In genomic region chrX:40575411-40575810, GRCh38 we compare ENCODE assay signal across 2 cellular contexts.
TF ChIP-seq lines count a peak whose summit lies in the region.

No MANE protein-coding gene starts in this region.

TF ChIP-seq in HEK293, 187 proteins besides CTCF, POLR2A, EP300 and RAD21 (continued from another document):
- peak; percentile 69; the same call in 1 of the 2 replicates for TF ChIP-seq PRDM10 (tag by site-specific recombination; IDR thresholded peaks at IDR 0.05)

TF ChIP-seq in K562, 482 proteins besides CTCF, POLR2A, EP300 and RAD21 (continued from another document):
- TF ChIP-seq TFE3 (CRISPR knock-in tag; IDR thresholded peaks at IDR 0.05) = peak; percentile 86
